ENCODE assay signal across 13 cellular contexts in the genomic region with DNA sequence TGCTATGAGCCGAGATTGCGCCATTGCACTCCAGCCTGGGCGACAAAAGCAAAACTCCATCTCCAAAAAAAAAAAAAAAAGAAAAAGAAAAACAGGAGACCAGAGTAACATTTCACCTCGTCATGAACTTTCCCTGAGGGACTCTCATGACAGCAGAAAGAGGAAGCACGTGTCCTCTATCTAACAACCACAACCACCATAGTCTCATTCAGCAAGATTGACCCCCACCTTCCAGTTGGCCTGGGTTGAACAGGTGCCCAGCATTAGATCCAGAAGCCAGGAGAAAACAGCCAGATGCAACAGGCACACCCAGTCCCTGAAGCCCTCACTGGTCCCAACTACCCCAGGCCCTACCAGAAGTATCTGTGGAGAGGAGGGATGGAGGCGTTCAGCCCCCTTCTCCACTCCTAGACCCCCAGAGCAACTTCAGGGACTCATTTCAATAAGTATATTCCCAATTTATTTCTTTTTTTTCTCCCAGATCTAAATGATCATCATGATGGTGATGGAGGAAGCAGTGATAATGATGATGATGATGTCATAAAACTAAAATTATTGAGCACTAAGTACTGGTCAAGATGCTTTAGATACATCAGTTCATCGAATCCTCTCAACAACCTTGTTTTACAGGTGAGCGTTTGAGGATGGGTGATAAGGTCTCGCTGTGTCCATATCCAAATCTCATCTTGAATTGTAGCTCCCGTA.
DNase-seq lines count a peak whose midpoint lies in the region; ATAC-seq and TF ChIP-seq lines count a peak whose summit lies in the region.
"Had no signal": no experiment of that assay in that cellular context is flagged by ENCODE, and none has a peak within 500 bp of the region (broad histone marks: within the 10 kb centered on the region; RNA-seq: fewer than 3 reads in every experiment).

No MANE protein-coding gene starts in this region.

- no peak overlapping the region for H3K4me3 ChIP-seq in A673 (ENCODE audit: low read depth, low read length, poor library complexity, severe bottlenecking)
- H3K4me3 ChIP-seq: heart right ventricle had no signal

- no peak for ATAC-seq in activated CD8-positive, alpha-beta memory T cell treated with anti-CD3 and anti-CD28 coated beads, Interleukin-2, amount 10 ng/mL, durations not matched to agents 7 days and 5 days
- ATAC-seq in HG03457 (IDR thresholded peaks at IDR 0.05; ENCODE audit: unreplicated experiment), result peak; percentile 54
- ATAC-seq in stimulated activated naive B cell treated with anti-CD40 and anti-IgM and Interleukin-4, amounts not matched to agents 10 μg/mL and 1 μg/mL and 100 μg/mL, for 72 hours (replicated peaks), result peak; percentile 55

- intact Hi-C loops in A673 (cut with micrococcal nuclease; ENCODE audit: unreplicated experiment), result no loop called here

- no peaks in the 10 kb centered on the region for H3K9me3 Mint-ChIP-seq in activated CD8-positive, alpha-beta memory T cell treated with anti-CD3 and anti-CD28 coated beads, Interleukin-2, amount 10 ng/mL, durations not matched to agents 7 days and 5 days (ENCODE audit: low read depth)
- H3K9me3 Mint-ChIP-seq in activated CD4-positive, alpha-beta memory T cell treated with anti-CD3 and anti-CD28 coated beads, Interleukin-2, amount 10 ng/mL, durations not matched to agents 7 days and 5 days, result peaks cover 5% of the 10 kb centered on the region
- peaks cover 3 to 9% of the 10 kb centered on the region in 2 donors for H3K9me3 Mint-ChIP-seq in stimulated activated naive B cell treated with anti-CD40 and anti-IgM and Interleukin-4, amounts not matched to agents 10 μg/mL and 1 μg/mL and 100 μg/mL, for 72 hours
- H3K9me3 Mint-ChIP-seq: type B pancreatic cell had no signal

- H3K4me3 Mint-ChIP-seq in activated CD8-positive, alpha-beta memory T cell treated with anti-CD3 and anti-CD28 coated beads, Interleukin-2, amount 10 ng/mL, durations not matched to agents 7 days and 5 days, result no peak overlapping the region
- no peak overlapping the region for H3K4me3 Mint-ChIP-seq in activated CD4-positive, alpha-beta memory T cell treated with anti-CD3 and anti-CD28 coated beads, Interleukin-2, amount 10 ng/mL, durations not matched to agents 7 days and 5 days
- H3K4me3 Mint-ChIP-seq in stimulated activated naive B cell treated with anti-CD40 and anti-IgM and Interleukin-4, amounts not matched to agents 10 μg/mL and 1 μg/mL and 100 μg/mL, for 72 hours, result peak overlapping the region in 1 of 2 donors; percentile 27
- H3K4me3 Mint-ChIP-seq: type B pancreatic cell had no signal

- POLR2A ChIA-PET in activated CD4-positive, alpha-beta memory T cell treated with anti-CD3 and anti-CD28 coated beads, Interleukin-2, amount 10 ng/mL, durations not matched to agents 7 days and 5 days (lab: Charles Lee), result interaction anchor here (2.3 kb wide), 1 partner anchor 100 kb away, joined by 50 read pairs; no protein-coding TSS in a partner anchor
- POLR2A ChIA-PET in GM10248 (lab: Yijun Ruan, JAX) (no interaction called here), A673 (lab: Charles Lee; ENCODE audit: low non-redundant PET) (no interaction called here)

- H3K27ac Mint-ChIP-seq in activated CD8-positive, alpha-beta memory T cell treated with anti-CD3 and anti-CD28 coated beads, Interleukin-2, amount 10 ng/mL, durations not matched to agents 7 days and 5 days, result peak overlapping the region; percentile 91
- H3K27ac Mint-ChIP-seq in activated CD4-positive, alpha-beta memory T cell treated with anti-CD3 and anti-CD28 coated beads, Interleukin-2, amount 10 ng/mL, durations not matched to agents 7 days and 5 days, result peak overlapping the region; percentile 96
- peak overlapping the region; percentile 95 for H3K27ac Mint-ChIP-seq in stimulated activated naive B cell treated with anti-CD40 and anti-IgM and Interleukin-4, amounts not matched to agents 10 μg/mL and 1 μg/mL and 100 μg/mL, for 72 hours
- H3K27ac Mint-ChIP-seq: type B pancreatic cell had no signal

- no peaks in the 10 kb centered on the region for H3K27me3 Mint-ChIP-seq in activated CD8-positive, alpha-beta memory T cell treated with anti-CD3 and anti-CD28 coated beads, Interleukin-2, amount 10 ng/mL, durations not matched to agents 7 days and 5 days
- H3K27me3 Mint-ChIP-seq in activated CD4-positive, alpha-beta memory T cell treated with anti-CD3 and anti-CD28 coated beads, Interleukin-2, amount 10 ng/mL, durations not matched to agents 7 days and 5 days, result no peaks in the 10 kb centered on the region
- no peaks in the 10 kb centered on the region for H3K27me3 Mint-ChIP-seq in stimulated activated naive B cell treated with anti-CD40 and anti-IgM and Interleukin-4, amounts not matched to agents 10 μg/mL and 1 μg/mL and 100 μg/mL, for 72 hours
- H3K27me3 Mint-ChIP-seq: type B pancreatic cell had no signal

- peaks cover 7% of the 10 kb centered on the region for H3K36me3 Mint-ChIP-seq in activated CD8-positive, alpha-beta memory T cell treated with anti-CD3 and anti-CD28 coated beads, Interleukin-2, amount 10 ng/mL, durations not matched to agents 7 days and 5 days
- H3K36me3 Mint-ChIP-seq in activated CD4-positive, alpha-beta memory T cell treated with anti-CD3 and anti-CD28 coated beads, Interleukin-2, amount 10 ng/mL, durations not matched to agents 7 days and 5 days (ENCODE audit: low read depth), result peaks cover 11% of the 10 kb centered on the region
- peaks cover 6 to 16% of the 10 kb centered on the region in 2 donors for H3K36me3 Mint-ChIP-seq in stimulated activated naive B cell treated with anti-CD40 and anti-IgM and Interleukin-4, amounts not matched to agents 10 μg/mL and 1 μg/mL and 100 μg/mL, for 72 hours
- H3K36me3 Mint-ChIP-seq: type B pancreatic cell had no signal

- BruUV-seq in A673 (replicated peaks; lab: Mats Ljungman, UMichigan), result no TSS peak

- no peaks in the 10 kb centered on the region for H3K27me3 ChIP-seq in A673 (replicated peaks; ENCODE audit: insufficient read depth, low read depth, low read length, poor library complexity)
- H3K27me3 ChIP-seq: Peyer's patch had no signal

- no peaks in the 10 kb centered on the region for H3K36me3 ChIP-seq in A673 (ENCODE audit: insufficient read depth, low read length, poor library complexity, severe bottlenecking)
- H3K36me3 ChIP-seq: heart right ventricle, Peyer's patch had no signal

- DNase-seq in activated CD8-positive, alpha-beta memory T cell treated with anti-CD3 and anti-CD28 coated beads, Interleukin-2, amount 10 ng/mL, durations not matched to agents 7 days and 5 days, result no peak
- no peak for DNase-seq in activated CD8-positive, alpha-beta memory T cell treated with anti-CD3 and anti-CD28 coated beads for 24 hours
- DNase-seq in activated CD4-positive, alpha-beta memory T cell treated with anti-CD3 and anti-CD28 coated beads, Interleukin-2, amount 10 ng/mL, durations not matched to agents 7 days and 5 days, result no peak
- DNase-seq in stimulated activated naive B cell treated with anti-CD40 and anti-IgM and Interleukin-4, amounts not matched to agents 10 μg/mL and 1 μg/mL and 100 μg/mL, for 72 hours, result peak; percentile 33
- DNase-seq in GM10248 (ENCODE audit: extremely low spot score) (no peak), A673 (ENCODE audit: low spot score) (no peak), GM13977 (ENCODE audit: low spot score) (no peak)
- DNase-seq: ACHN; heart right ventricle; stimulated activated CD4-positive, alpha-beta T cell treated with anti-CD3 and anti-CD28 coated beads, Interleukin-4, amount 100 ng/mL, for 1 hour had no signal

- no peaks in the 10 kb centered on the region for H3K9me3 ChIP-seq in A673 (ENCODE audit: low read depth, low read length, poor library complexity, severe bottlenecking)
- H3K9me3 ChIP-seq: heart right ventricle, Peyer's patch had no signal

- peaks cover 61% of the 10 kb centered on the region for H3K4me1 Mint-ChIP-seq in activated CD8-positive, alpha-beta memory T cell treated with anti-CD3 and anti-CD28 coated beads, Interleukin-2, amount 10 ng/mL, durations not matched to agents 7 days and 5 days
- H3K4me1 Mint-ChIP-seq in activated CD4-positive, alpha-beta memory T cell treated with anti-CD3 and anti-CD28 coated beads, Interleukin-2, amount 10 ng/mL, durations not matched to agents 7 days and 5 days, result peaks cover 56% of the 10 kb centered on the region
- peaks cover 45 to 66% of the 10 kb centered on the region in 2 donors for H3K4me1 Mint-ChIP-seq in stimulated activated naive B cell treated with anti-CD40 and anti-IgM and Interleukin-4, amounts not matched to agents 10 μg/mL and 1 μg/mL and 100 μg/mL, for 72 hours

- in situ Hi-C loops in GM13977 (cut with MboI; ENCODE audit: low pct_unique_long_range_greater_than_20kb, low sequenced_read_pairs, unreplicated experiment), result no loop called here

- H3K4me1 ChIP-seq in A673 (ENCODE audit: insufficient read depth, low read length, poor library complexity, severe bottlenecking), result no peaks in the 10 kb centered on the region

- H3K27ac ChIP-seq in A673 (ENCODE audit: low read depth, low read length, poor library complexity, severe bottlenecking), result no peak overlapping the region

- CTCF ChIA-PET in activated CD8-positive, alpha-beta memory T cell treated with anti-CD3 and anti-CD28 coated beads, Interleukin-2, amount 10 ng/mL, durations not matched to agents 7 days and 5 days (lab: Charles Lee), result interaction anchor here (1.0 to 1.4 kb wide), 3 partner anchors 8 to 26 kb away, joined by 3 to 5 read pairs (median 3); no protein-coding TSS in a partner anchor
- CTCF ChIA-PET in activated CD4-positive, alpha-beta memory T cell treated with anti-CD3 and anti-CD28 coated beads, Interleukin-2, amount 10 ng/mL, durations not matched to agents 7 days and 5 days (lab: Charles Lee), result no interaction called here
- CTCF ChIA-PET in GM10248 (lab: Yijun Ruan, JAX) (interaction anchor here (1.3 kb wide), 1 partner anchor 22 kb away, joined by 3 read pairs; no protein-coding TSS in a partner anchor), A673 (lab: Charles Lee) (no interaction called here)

- TF ChIP-seq CTCF in GM10248 (IDR thresholded peaks at IDR 0.05; ENCODE audit: control extremely low read depth, extremely low read depth, low read depth, missing control alignments) (no peak), A673 (conservative IDR thresholded peaks at IDR 0.05; ENCODE audit: low read depth, low read length) (no peak), GM13977 (IDR thresholded peaks at IDR 0.05; ENCODE audit: extremely low read depth, insufficient read depth, missing control alignments) (no peak)

Comparison
In these comparisons a context has a peak if more than half of its experiments do, and no peak if none do; other contexts are left out.
1. CTCF ChIA-PET loops: an anchor here in activated CD8-positive, alpha-beta memory T cell treated with anti-CD3 and anti-CD28 coated beads, Interleukin-2, amount 10 ng/mL, durations not matched to agents 7 days and 5 days (1.0 to 1.4 kb wide) and GM10248 (1.3 kb wide); none called in activated CD4-positive, alpha-beta memory T cell treated with anti-CD3 and anti-CD28 coated beads, Interleukin-2, amount 10 ng/mL, durations not matched to agents 7 days and 5 days and A673.